Comparison of ENCODE assay signal across 27 cellular contexts in genomic region chr13:31426395-31426794, GRCh38.
"Had no signal": no experiment of that assay in that cellular context is flagged by ENCODE, and none has a peak within 500 bp of the region (broad histone marks: within the 10 kb centered on the region; RNA-seq: fewer than 3 reads in every experiment).

No MANE protein-coding gene starts in this region.

- H3K4me3 ChIP-seq: stomach, suprapubic skin, testis, thoracic aorta, thyroid gland, tibial artery, tibial nerve, transverse colon, upper lobe of left lung, upper lobe of right lung, uterus, vagina had no signal

- H3K27me3 ChIP-seq: stomach, suprapubic skin, testis, thyroid gland, tibial artery, tibial nerve, transverse colon, upper lobe of left lung, upper lobe of right lung, uterus, vagina had no signal

- H3K9me3 ChIP-seq: stomach, suprapubic skin, testis, thoracic aorta, thyroid gland, tibial artery, tibial nerve, transverse colon, upper lobe of left lung, upper lobe of right lung, uterus, vagina had no signal

- H3K4me1 ChIP-seq: suprapubic skin, testis, thyroid gland, tibial artery, tibial nerve, upper lobe of right lung, uterus, vagina had no signal

- ATAC-seq: stimulated activated effector memory CD8-positive, alpha-beta T cell treated with anti-CD3 and anti-CD28 coated beads, Interleukin-12 subunit alpha, Interleukin-12 subunit beta, amount 100 ng/mL, for 72 hours; stimulated activated memory B cell treated with anti-CD40 and anti-IgM and Interleukin-4, amounts not matched to agents 10 μg/mL and 1 μg/mL and 100 μg/mL, for 72 hours; stimulated activated naive B cell treated with anti-CD40 and anti-IgM and Interleukin-4, amounts not matched to agents 10 μg/mL and 1 μg/mL and 100 μg/mL, for 72 hours; stimulated activated naive CD8-positive, alpha-beta T cell treated with anti-CD3 and anti-CD28 coated beads, Interleukin-15, amount 100 ng/mL, for 72 hours; stimulated activated naive CD8-positive, alpha-beta T cell treated with anti-CD3 and anti-CD28 coated beads, Interleukin-15, Interleukin-2, amounts not matched to agents 100 U/mL and 50 U/mL, for 24 hours; upper lobe of right lung had no signal

- H3K36me3 ChIP-seq: stomach, suprapubic skin, thoracic aorta, thyroid gland, tibial artery, tibial nerve, transverse colon, upper lobe of left lung, upper lobe of right lung, uterus, vagina had no signal

- DNase-seq: stimulated activated CD4-positive, alpha-beta T cell treated with anti-CD3 and anti-CD28 coated beads, Interleukin-2, amount 100 ng/mL, for 48 hours; stimulated activated CD4-positive, alpha-beta T cell treated with anti-CD3 and anti-CD28 coated beads, Interleukin-4, amount 100 ng/mL, for 1 hour; stimulated activated CD4-positive, alpha-beta T cell treated with anti-CD3 and anti-CD28 coated beads, Interleukin-4, amount 100 ng/mL, for 24 hours; stimulated activated CD4-positive, alpha-beta T cell treated with anti-CD3 and anti-CD28 coated beads, Interleukin-4, amount 100 ng/mL, for 4 hours; stimulated activated CD8-positive, alpha-beta memory T cell treated with anti-CD3 and anti-CD28 coated beads, Interleukin-4, amount 100 ng/mL, for 48 hours; stimulated activated naive B cell treated with anti-CD40 and anti-IgM and Interleukin-4, amounts not matched to agents 10 μg/mL and 1 μg/mL and 100 μg/mL, for 72 hours; stimulated activated naive CD4-positive, alpha-beta T cell; stimulated activated naive CD4-positive, alpha-beta T cell treated with Interleukin-2 at 50 U/mL for 16 hours; stimulated activated naive CD8-positive, alpha-beta T cell treated with anti-CD3 and anti-CD28 coated beads, Interleukin-15, amount 100 ng/mL, for 72 hours; stimulated activated naive CD8-positive, alpha-beta T cell treated with anti-CD3 and anti-CD28 coated beads, Interleukin-15, Interleukin-2, amounts not matched to agents 100 U/mL and 50 U/mL, for 24 hours; stomach; substantia nigra; testis; thyroid gland; tibial artery; transverse colon; trophoblast cell; upper lobe of left lung; upper lobe of right lung; uterus had no signal

- FAIRE-seq: urothelium cell line had no signal

- H3K27ac ChIP-seq: stomach, suprapubic skin, testis, thoracic aorta, thyroid gland, tibial artery, tibial nerve, transverse colon, upper lobe of left lung, upper lobe of right lung, vagina had no signal
